Comparison of ENCODE assay signal across 20 cellular contexts in the genomic region with DNA sequence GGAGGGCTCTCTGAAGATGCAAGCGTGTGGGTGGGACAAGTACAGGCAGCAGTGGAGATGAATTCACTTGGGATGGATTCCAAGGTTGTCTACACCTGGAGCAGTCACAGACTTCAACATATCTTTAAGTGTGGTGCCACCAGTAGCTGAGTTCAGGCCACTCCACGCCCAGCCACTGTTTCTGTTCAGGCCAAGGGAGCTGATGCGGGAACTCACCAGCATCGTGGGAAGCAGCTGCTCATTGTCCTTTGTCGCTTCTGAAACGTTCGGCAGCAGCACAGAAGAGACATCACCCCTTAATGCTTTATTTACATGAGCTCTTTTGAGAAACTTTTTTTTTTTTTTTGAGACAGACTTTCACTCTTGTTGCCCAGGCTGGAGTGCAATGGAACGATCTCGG. TPM values are rescaled to one million over a fixed set of nuclear protein-coding genes. Genes with fewer than 3 reads are reported as not detected.
DNase-seq lines count a peak whose midpoint lies in the region; ATAC-seq and TF ChIP-seq lines count a peak whose summit lies in the region.
"Had no signal": no experiment of that assay in that cellular context is flagged by ENCODE, and none has a peak within 500 bp of the region (broad histone marks: within the 10 kb centered on the region; RNA-seq: fewer than 3 reads in every experiment).

No MANE protein-coding gene starts in this region.

- H3K9me3 Mint-ChIP-seq in T-cell = no peaks in the 10 kb centered on the region
- H3K9me3 Mint-ChIP-seq: CD4-positive, alpha-beta T cell; CD8-positive, alpha-beta T cell had no signal

- H3K27ac ChIP-seq in BLaER1 = no peak overlapping the region
- H3K27ac ChIP-seq in Karpas-422 (ENCODE audit: low read length) = no peak overlapping the region
- H3K27ac ChIP-seq in osteoblast (ENCODE audit: low read depth, low read length) = no peak overlapping the region
- H3K27ac ChIP-seq: 22Rv1, A549, C4-2B had no signal

- POLR2A ChIA-PET in T-cell (lab: Charles Lee) = no interaction called here

- no peaks in the 10 kb centered on the region for H4K20me1 ChIP-seq in BLaER1
- no peaks in the 10 kb centered on the region for H4K20me1 ChIP-seq in Karpas-422 (ENCODE audit: insufficient read depth, low read depth, low read length)
- no peaks in the 10 kb centered on the region for H4K20me1 ChIP-seq in osteoblast (ENCODE audit: insufficient read depth, low read length)

- ATAC-seq in Right ventricle myocardium superior (ENCODE audit: poor library complexity) = no peak
- no peak for ATAC-seq in left ventricle myocardium superior
- no peak for ATAC-seq in T-cell (replicated peaks in 1 of 4)
- ATAC-seq: A549; CD8-positive, alpha-beta T cell; GM12878 had no signal

- DNase-seq in Right ventricle myocardium superior (peak; percentile 21), left ventricle myocardium superior (no peak), Karpas-422 (no peak), osteoblast (ENCODE audit: insufficient read length, low spot score, missing footprints) (peak; percentile 54), T-cell (no peak)
- DNase-seq in stimulated activated CD8-positive, alpha-beta memory T cell treated with anti-CD3 and anti-CD28 coated beads, Interleukin-4, amount 100 ng/mL, for 48 hours = no peak
- DNase-seq: AML-193; Caco-2; Calu3; CD4-positive, alpha-beta T cell; CD8-positive, alpha-beta T cell; DMS79 treated with DMSO at 0.1 percent for 48 hours; GDM1 had no signal

- no peak overlapping the region for H2AFZ ChIP-seq in Karpas-422 (ENCODE audit: low read length)
- no peak overlapping the region for H2AFZ ChIP-seq in osteoblast (ENCODE audit: low read length)

- peaks cover 83% of the 10 kb centered on the region for H3K4me1 ChIP-seq in BLaER1
- peaks cover 55% of the 10 kb centered on the region for H3K4me1 ChIP-seq in Karpas-422 (ENCODE audit: low read length)
- peaks cover 9% of the 10 kb centered on the region for H3K4me1 ChIP-seq in osteoblast (ENCODE audit: insufficient read depth, low read length)
- H3K4me1 ChIP-seq: A549, Caco-2 had no signal

- H3K9me3 ChIP-seq in BLaER1 (no peaks in the 10 kb centered on the region), Karpas-422 (ENCODE audit: low read length) (no peaks in the 10 kb centered on the region), osteoblast (ENCODE audit: low read depth, low read length) (no peaks in the 10 kb centered on the region)
- H3K9me3 ChIP-seq: A549, Caco-2 had no signal

- H3K4me1 Mint-ChIP-seq in T-cell = peaks cover 6 to 7% (median 6%) of the 10 kb centered on the region in 3 donors

- no peaks in the 10 kb centered on the region for H3K9me2 ChIP-seq in Karpas-422 (replicated peaks; ENCODE audit: insufficient read depth, low read length)

- H3K9ac ChIP-seq in BLaER1 (no peak overlapping the region), Karpas-422 (ENCODE audit: low read length) (no peak overlapping the region)

- no peak overlapping the region for H3K27ac Mint-ChIP-seq in T-cell
- H3K27ac Mint-ChIP-seq: B cell; CD4-positive, alpha-beta T cell; CD8-positive, alpha-beta T cell had no signal

- H3K27me3 ChIP-seq in BLaER1 (peaks cover 12% of the 10 kb centered on the region), Karpas-422 (ENCODE audit: low read length) (no peaks in the 10 kb centered on the region), osteoblast (ENCODE audit: insufficient read depth, low read length) (peaks cover 27% of the 10 kb centered on the region)

- no peak overlapping the region for H3K4me3 Mint-ChIP-seq in T-cell
- H3K4me3 Mint-ChIP-seq: B cell; CD4-positive, alpha-beta T cell; CD8-positive, alpha-beta T cell had no signal

- CTCF ChIA-PET in T-cell (lab: Charles Lee) = no interaction called here

- no peak for TF ChIP-seq CTCF in osteoblast (IDR thresholded peaks at IDR 0.05; ENCODE audit: extremely low read depth, low read depth, low read length)

- intact Hi-C loops in Right ventricle myocardium superior (cut with DNase I) = no loop called here
- intact Hi-C loops in left ventricle myocardium superior (cut with micrococcal nuclease) = no loop called here

- H3K79me2 ChIP-seq in Karpas-422 (ENCODE audit: low read length) (no peaks in the 10 kb centered on the region), osteoblast (ENCODE audit: insufficient read depth, low read length) (no peaks in the 10 kb centered on the region)

- H3K4me2 ChIP-seq in BLaER1 (peak overlapping the region; percentile 85; the same call in 1 of the 2 replicates), Karpas-422 (ENCODE audit: low read depth, low read length, poor library complexity, severe bottlenecking) (peak overlapping the region; percentile 62), osteoblast (ENCODE audit: insufficient read depth, low read length) (no peak overlapping the region)
- H3K4me2 ChIP-seq: A549 had no signal

- H3K36me3 ChIP-seq in BLaER1 = no peaks in the 10 kb centered on the region
- no peaks in the 10 kb centered on the region for H3K36me3 ChIP-seq in Karpas-422 (ENCODE audit: insufficient read depth, low read length)
- no peaks in the 10 kb centered on the region for H3K36me3 ChIP-seq in osteoblast (ENCODE audit: insufficient read depth, low read length)

- H3K36me3 Mint-ChIP-seq in T-cell = no peaks in the 10 kb centered on the region
- H3K36me3 Mint-ChIP-seq: CD8-positive, alpha-beta T cell had no signal

- peaks cover 10 to 12% of the 10 kb centered on the region in 2 donors for H3K27me3 Mint-ChIP-seq in T-cell

- H3K4me3 ChIP-seq in BLaER1 (no peak overlapping the region), Karpas-422 (ENCODE audit: low read length) (no peak overlapping the region), osteoblast (ENCODE audit: insufficient read depth, low read length) (no peak overlapping the region)
- H3K4me3 ChIP-seq: A549, GM12878 had no signal

RNA-seq across cellular contexts. Expression of a gene that starts 19.9 kb away (rescaled TPM):
- total RNA-seq in Right ventricle myocardium superior (8.2 TPM), left ventricle myocardium superior (2.8 TPM), osteoblast (under 0.01 and 0.29 TPM in 2 replicates), T-cell (under 1 TPM in 3 of 5 donors, not detected in 2; 0.09 to 0.19 (median 0.10) TPM)
- total RNA-seq in Karpas-422 (2014; rRNA removed; shearing (Covaris generic); ENCODE audit: low replicate concordance) = not detected in 2 replicates
- total RNA-seq: B cell; Calu3; CD4-positive, alpha-beta T cell; CD8-positive, alpha-beta T cell; G401 had no signal

Comparison
In these comparisons a context has a peak if more than half of its experiments do, and no peak if none do; other contexts are left out.
1. DNase-seq: peak in Right ventricle myocardium superior (single experiment) and osteoblast (single experiment); none in left ventricle myocardium superior (single experiment), Karpas-422 (single experiment), stimulated activated CD8-positive, alpha-beta memory T cell treated with anti-CD3 and anti-CD28 coated beads, Interleukin-4, amount 100 ng/mL, for 48 hours (single experiment) and T-cell (0 of 34).